Comparison of ENCODE assay signal across 24 cellular contexts in genomic region chr5:62587737-62588136, GRCh38. TPM values are rescaled to one million over a fixed set of nuclear protein-coding genes. Genes with fewer than 3 reads are reported as not detected.
DNase-seq lines count a peak whose midpoint lies in the region; ATAC-seq and TF ChIP-seq lines count a peak whose summit lies in the region.
"Had no signal": no experiment of that assay in that cellular context is flagged by ENCODE, and none has a peak within 500 bp of the region (broad histone marks: within the 10 kb centered on the region; RNA-seq: fewer than 3 reads in every experiment).

No MANE protein-coding gene starts in this region.

- no peak overlapping the region for H3K27ac Mint-ChIP-seq in activated naive CD8-positive, alpha-beta T cell treated with anti-CD3 and anti-CD28 coated beads, Interleukin-2, amount 50 U/mL, for 24 hours
- H3K27ac Mint-ChIP-seq in activated naive CD8-positive, alpha-beta T cell treated with anti-CD3 and anti-CD28 coated beads for 36 hours: no peak overlapping the region
- H3K27ac Mint-ChIP-seq: CD4-positive, alpha-beta memory T cell; endodermal cell; T-helper 1 cell treated with Interleukin-12 subunit alpha and Interleukin-12 subunit beta and Interleukin-4 antibody, amounts not matched to agents 30 μg/mL and 1 μg/mL, for 36 hours had no signal

- H3K4me2 ChIP-seq in Loucy (ENCODE audit: low read depth, low read length, poor library complexity, severe bottlenecking) (peak overlapping the region; percentile 25), osteoblast (ENCODE audit: insufficient read depth, low read length) (no peak overlapping the region), PC-3 (ENCODE audit: low read length) (no peak overlapping the region)
- H3K4me2 ChIP-seq: A549 had no signal

- H3K4me1 Mint-ChIP-seq in activated naive CD8-positive, alpha-beta T cell treated with anti-CD3 and anti-CD28 coated beads, Interleukin-2, amount 50 U/mL, for 24 hours: peaks cover 11% of the 10 kb centered on the region
- H3K4me1 Mint-ChIP-seq in activated naive CD8-positive, alpha-beta T cell treated with anti-CD3 and anti-CD28 coated beads for 36 hours: peaks cover 15% of the 10 kb centered on the region

- H3K27me3 ChIP-seq in Loucy (ENCODE audit: insufficient read depth, low read length, poor library complexity, severe bottlenecking): no peaks in the 10 kb centered on the region
- no peaks in the 10 kb centered on the region for H3K27me3 ChIP-seq in osteoblast (ENCODE audit: insufficient read depth, low read length)
- H3K27me3 ChIP-seq in PC-3 (ENCODE audit: low read length): no peaks in the 10 kb centered on the region
- H3K27me3 ChIP-seq: sigmoid colon, tibial artery had no signal

- H3K4me3 ChIP-seq in Loucy (ENCODE audit: low read length, poor library complexity, severe bottlenecking): no peak overlapping the region
- H3K4me3 ChIP-seq in osteoblast (ENCODE audit: insufficient read depth, low read length): no peak overlapping the region
- no peak overlapping the region for H3K4me3 ChIP-seq in PC-3 (ENCODE audit: low read length)
- H3K4me3 ChIP-seq: A549, K562, sigmoid colon, tibial artery had no signal

- TF ChIP-seq CTCF in Loucy (conservative IDR thresholded peaks at IDR 0.05; ENCODE audit: low read length): no peak
- no peak for TF ChIP-seq CTCF in osteoblast (IDR thresholded peaks at IDR 0.05; ENCODE audit: extremely low read depth, low read depth, low read length)
- no peak for TF ChIP-seq CTCF in RWPE1 (conservative IDR thresholded peaks at IDR 0.05; ENCODE audit: low read depth)
- TF ChIP-seq CTCF in PC-3 (conservative IDR thresholded peaks at IDR 0.05; ENCODE audit: low read depth, low read length): no peak

- H4K20me1 ChIP-seq in Loucy (ENCODE audit: insufficient read depth, low read length, poor library complexity, severe bottlenecking) (peaks cover 6% of the 10 kb centered on the region), osteoblast (ENCODE audit: insufficient read depth, low read length) (no peaks in the 10 kb centered on the region), PC-3 (ENCODE audit: low read length) (no peaks in the 10 kb centered on the region; the same call in 1 of the 2 replicates)

- peaks cover 44% of the 10 kb centered on the region for H3K4me1 ChIP-seq in Loucy (ENCODE audit: insufficient read depth, low read length, poor library complexity, severe bottlenecking)
- H3K4me1 ChIP-seq in osteoblast (ENCODE audit: insufficient read depth, low read length): no peaks in the 10 kb centered on the region
- no peaks in the 10 kb centered on the region for H3K4me1 ChIP-seq in PC-3 (ENCODE audit: insufficient read depth, low read length)
- H3K4me1 ChIP-seq: sigmoid colon, tibial artery had no signal

- no peaks in the 10 kb centered on the region for H3K9me3 Mint-ChIP-seq in activated naive CD8-positive, alpha-beta T cell treated with anti-CD3 and anti-CD28 coated beads, Interleukin-2, amount 50 U/mL, for 24 hours
- H3K9me3 Mint-ChIP-seq in activated naive CD8-positive, alpha-beta T cell treated with anti-CD3 and anti-CD28 coated beads for 36 hours: no peaks in the 10 kb centered on the region
- H3K9me3 Mint-ChIP-seq: activated T-cell treated with anti-CD3 and anti-CD28 coated beads, Interleukin-2, amount 50 U/mL, for 24 hours; CD4-positive, alpha-beta memory T cell; endodermal cell; T-helper 1 cell treated with Interleukin-12 subunit alpha and Interleukin-12 subunit beta and Interleukin-4 antibody, amounts not matched to agents 30 μg/mL and 1 μg/mL, for 36 hours had no signal

- H3K4me3 Mint-ChIP-seq in activated naive CD8-positive, alpha-beta T cell treated with anti-CD3 and anti-CD28 coated beads, Interleukin-2, amount 50 U/mL, for 24 hours: no peak overlapping the region
- H3K4me3 Mint-ChIP-seq in activated naive CD8-positive, alpha-beta T cell treated with anti-CD3 and anti-CD28 coated beads for 36 hours: no peak overlapping the region
- H3K4me3 Mint-ChIP-seq: activated T-cell treated with anti-CD3 and anti-CD28 coated beads, Interleukin-2, amount 50 U/mL, for 24 hours; endodermal cell; T-helper 1 cell treated with Interleukin-12 subunit alpha and Interleukin-12 subunit beta and Interleukin-4 antibody, amounts not matched to agents 30 μg/mL and 1 μg/mL, for 36 hours had no signal

- H3K9ac ChIP-seq in Loucy (ENCODE audit: low read depth, low read length, poor library complexity, severe bottlenecking) (no peak overlapping the region), PC-3 (ENCODE audit: low read length) (no peak overlapping the region)

- no peak overlapping the region for H2AFZ ChIP-seq in Loucy (ENCODE audit: low read length)
- H2AFZ ChIP-seq in osteoblast (ENCODE audit: low read length): peak overlapping the region; percentile 17
- H2AFZ ChIP-seq in PC-3 (ENCODE audit: low read length): no peak overlapping the region

- CTCF ChIA-PET in RWPE1 (lab: Yijun Ruan, JAX): no interaction called here
- CTCF ChIA-PET in PC-3 (lab: Charles Lee): no interaction called here

- no peak overlapping the region for H3K27ac ChIP-seq in osteoblast (ENCODE audit: low read depth, low read length)
- H3K27ac ChIP-seq in RWPE1: no peak overlapping the region
- no peak overlapping the region for H3K27ac ChIP-seq in PC-3 (ENCODE audit: low read length)
- H3K27ac ChIP-seq: A549, sigmoid colon, tibial artery had no signal

- peaks cover 41% of the 10 kb centered on the region for H3K36me3 Mint-ChIP-seq in activated naive CD8-positive, alpha-beta T cell treated with anti-CD3 and anti-CD28 coated beads, Interleukin-2, amount 50 U/mL, for 24 hours (ENCODE audit: low read depth)
- H3K36me3 Mint-ChIP-seq in activated naive CD8-positive, alpha-beta T cell treated with anti-CD3 and anti-CD28 coated beads for 36 hours: peaks cover 38% of the 10 kb centered on the region

- H3K9me2 ChIP-seq in Loucy (replicated peaks; ENCODE audit: low read depth, low read length): no peaks in the 10 kb centered on the region
- H3K9me2 ChIP-seq in PC-3 (replicated peaks; ENCODE audit: low read length): no peaks in the 10 kb centered on the region

- H3K9me3 ChIP-seq in Loucy (ENCODE audit: insufficient read depth, low read depth, low read length): no peaks in the 10 kb centered on the region
- no peaks in the 10 kb centered on the region for H3K9me3 ChIP-seq in osteoblast (ENCODE audit: low read depth, low read length)
- H3K9me3 ChIP-seq in PC-3 (ENCODE audit: low read length): no peaks in the 10 kb centered on the region
- H3K9me3 ChIP-seq: A549, sigmoid colon, tibial artery had no signal

- peaks cover 17% of the 10 kb centered on the region; the same call in 1 of the 2 replicates for H3K36me3 ChIP-seq in Loucy (ENCODE audit: insufficient read depth, low read length)
- peaks cover 2% of the 10 kb centered on the region for H3K36me3 ChIP-seq in osteoblast (ENCODE audit: insufficient read depth, low read length)
- peaks cover 4% of the 10 kb centered on the region; the same call in 1 of the 2 replicates for H3K36me3 ChIP-seq in PC-3 (ENCODE audit: low read depth, low read length)

- DNase-seq in activated naive CD8-positive, alpha-beta T cell treated with anti-CD3 and anti-CD28 coated beads, Interleukin-2, amount 50 U/mL, for 24 hours: no peak
- DNase-seq in activated naive CD8-positive, alpha-beta T cell treated with anti-CD3 and anti-CD28 coated beads for 36 hours: no peak
- peak; percentile 82 for DNase-seq in amniotic epithelial cell (ENCODE audit: low read depth)
- DNase-seq in osteoblast (ENCODE audit: insufficient read length, low spot score, missing footprints): no peak
- DNase-seq in RWPE1 (ENCODE audit: low spot score): no peak
- DNase-seq in PC-3: no peak
- DNase-seq in COR-L47 (lab: John Stamatoyannopoulos, UW): no peak
- DNase-seq: activated CD4-positive, alpha-beta T cell treated with anti-CD3 and anti-CD28 coated beads for 1 hour; activated T-cell treated with anti-CD3 and anti-CD28 coated beads, Interleukin-2, amount 50 U/mL, for 24 hours; CD4-positive, alpha-beta memory T cell; central memory CD4-positive, alpha-beta T cell; endodermal cell; GF-D8; H7; midbrain; NCI-H187 treated with DMSO at 0.1 percent for 48 hours; NCI-H524 treated with DMSO at 0.1 percent for 48 hours; sigmoid colon; stimulated activated CD4-positive, alpha-beta T cell treated with anti-CD3 and anti-CD28 coated beads, Interleukin-2, amount 100 ng/mL, for 48 hours; tibial artery had no signal

- ATAC-seq in activated naive CD8-positive, alpha-beta T cell treated with anti-CD3 and anti-CD28 coated beads, Interleukin-2, amount 50 U/mL, for 24 hours: peak; percentile 40
- ATAC-seq in PC-3: no peak
- ATAC-seq: A549, K562 had no signal

- POLR2A ChIA-PET in RWPE1 (lab: Yijun Ruan, JAX; ENCODE audit: low non-redundant PET) (no interaction called here), PC-3 (lab: Charles Lee; ENCODE audit: unreplicated experiment) (no interaction called here)

- intact Hi-C loops in PC-3 (cut with micrococcal nuclease): no loop called here

- no TSS peak for BruUV-seq in PC-3 (replicated peaks; lab: Mats Ljungman, UMichigan)

- H3K79me2 ChIP-seq in Loucy (ENCODE audit: insufficient read depth, low read length) (peaks cover 29% of the 10 kb centered on the region), osteoblast (ENCODE audit: insufficient read depth, low read length) (no peaks in the 10 kb centered on the region), PC-3 (ENCODE audit: low read length) (no peaks in the 10 kb centered on the region)

- H3K27me3 Mint-ChIP-seq in activated naive CD8-positive, alpha-beta T cell treated with anti-CD3 and anti-CD28 coated beads, Interleukin-2, amount 50 U/mL, for 24 hours: no peaks in the 10 kb centered on the region
- H3K27me3 Mint-ChIP-seq in activated naive CD8-positive, alpha-beta T cell treated with anti-CD3 and anti-CD28 coated beads for 36 hours: no peaks in the 10 kb centered on the region
- H3K27me3 Mint-ChIP-seq: activated T-cell treated with anti-CD3 and anti-CD28 coated beads, Interleukin-2, amount 50 U/mL, for 24 hours; CD4-positive, alpha-beta memory T cell had no signal

- H3F3A ChIP-seq in Loucy (ENCODE audit: low read depth): no peaks in the 10 kb centered on the region
- no peaks in the 10 kb centered on the region for H3F3A ChIP-seq in PC-3 (ENCODE audit: low read length, unreplicated experiment)

RNA-seq across cellular contexts. Expression of gene LRRC70, which starts 9.1 kb away (rescaled TPM):
- under 1 TPM; 0.34 to 0.43 TPM for total RNA-seq in activated naive CD8-positive, alpha-beta T cell treated with anti-CD3 and anti-CD28 coated beads for 36 hours
- 1.4 and 1.8 TPM in 2 replicates for total RNA-seq in osteoblast
- total RNA-seq in PC-3 (2014; rRNA removed): 1.5 and 1.6 TPM in 2 replicates
